4 cellular contexts compared by ENCODE assay signal in genomic region chr16:51103590-51103989, GRCh38.
TF ChIP-seq lines count a peak whose summit lies in the region.

No MANE protein-coding gene starts in this region.

TF ChIP-seq in GM23338, 12 proteins besides CTCF, POLR2A, EP300 and RAD21 (continued from another document):
- TF ChIP-seq, protein P1, sequence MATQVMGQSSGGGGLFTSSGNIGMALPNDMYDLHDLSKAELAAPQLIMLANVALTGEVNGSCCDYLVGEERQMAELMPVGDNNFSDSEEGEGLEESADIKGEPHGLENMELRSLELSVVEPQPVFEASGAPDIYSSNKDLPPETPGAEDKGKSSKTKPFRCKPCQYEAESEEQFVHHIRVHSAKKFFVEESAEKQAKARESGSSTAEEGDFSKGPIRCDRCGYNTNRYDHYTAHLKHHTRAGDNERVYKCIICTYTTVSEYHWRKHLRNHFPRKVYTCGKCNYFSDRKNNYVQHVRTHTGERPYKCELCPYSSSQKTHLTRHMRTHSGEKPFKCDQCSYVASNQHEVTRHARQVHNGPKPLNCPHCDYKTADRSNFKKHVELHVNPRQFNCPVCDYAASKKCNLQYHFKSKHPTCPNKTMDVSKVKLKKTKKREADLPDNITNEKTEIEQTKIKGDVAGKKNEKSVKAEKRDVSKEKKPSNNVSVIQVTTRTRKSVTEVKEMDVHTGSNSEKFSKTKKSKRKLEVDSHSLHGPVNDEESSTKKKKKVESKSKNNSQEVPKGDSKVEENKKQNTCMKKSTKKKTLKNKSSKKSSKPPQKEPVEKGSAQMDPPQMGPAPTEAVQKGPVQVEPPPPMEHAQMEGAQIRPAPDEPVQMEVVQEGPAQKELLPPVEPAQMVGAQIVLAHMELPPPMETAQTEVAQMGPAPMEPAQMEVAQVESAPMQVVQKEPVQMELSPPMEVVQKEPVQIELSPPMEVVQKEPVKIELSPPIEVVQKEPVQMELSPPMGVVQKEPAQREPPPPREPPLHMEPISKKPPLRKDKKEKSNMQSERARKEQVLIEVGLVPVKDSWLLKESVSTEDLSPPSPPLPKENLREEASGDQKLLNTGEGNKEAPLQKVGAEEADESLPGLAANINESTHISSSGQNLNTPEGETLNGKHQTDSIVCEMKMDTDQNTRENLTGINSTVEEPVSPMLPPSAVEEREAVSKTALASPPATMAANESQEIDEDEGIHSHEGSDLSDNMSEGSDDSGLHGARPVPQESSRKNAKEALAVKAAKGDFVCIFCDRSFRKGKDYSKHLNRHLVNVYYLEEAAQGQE (IDR thresholded peaks at IDR 0.05; ENCODE audit: unreplicated experiment), result peak; percentile 45
- TF ChIP-seq EZH2 (IDR thresholded peaks at IDR 0.05; ENCODE audit: low read depth, unreplicated experiment), result no peak
TF ChIP-seq in GM23338: peak in this region for 1.

TF ChIP-seq in Ishikawa, 13 proteins besides CTCF, POLR2A, EP300 and RAD21 (continued from another document):
- TF ChIP-seq, protein P1 (IDR thresholded peaks at IDR 0.05; ENCODE audit: low read depth), result peak; percentile 77

TF ChIP-seq in liver, 16 proteins besides CTCF, POLR2A, EP300 and RAD21 (continued from another document):
- TF ChIP-seq, protein P1 (IDR thresholded peaks at IDR 0.05), result peak; percentile 92

TF ChIP-seq in WTC11, 78 proteins besides CTCF, POLR2A, EP300 and RAD21 (continued from another document):
- TF ChIP-seq NFYB (CRISPR knock-in tag; conservative IDR thresholded peaks at IDR 0.05; ENCODE audit: low read depth) (no peak), SMAD3 (CRISPR knock-in tag; IDR thresholded peaks at IDR 0.05; ENCODE audit: borderline replicate concordance) (no peak), ZNF396 (CRISPR knock-in tag; IDR thresholded peaks at IDR 0.05; ENCODE audit: borderline replicate concordance) (no peak), TEAD1 (CRISPR knock-in tag; IDR thresholded peaks at IDR 0.05) (no peak), ZBTB21 (CRISPR knock-in tag; IDR thresholded peaks at IDR 0.05; ENCODE audit: borderline replicate concordance) (no peak), FOXJ3 (CRISPR knock-in tag; IDR thresholded peaks at IDR 0.05; ENCODE audit: borderline replicate concordance) (no peak), NR2C2 (CRISPR knock-in tag; IDR thresholded peaks at IDR 0.05) (no peak), PRRX2 (CRISPR knock-in tag; IDR thresholded peaks at IDR 0.05) (no peak), ZBTB43 (CRISPR knock-in tag; IDR thresholded peaks at IDR 0.05) (no peak), EMX1 (CRISPR knock-in tag; IDR thresholded peaks at IDR 0.05) (no peak), ARID4B (CRISPR knock-in tag; IDR thresholded peaks at IDR 0.05; ENCODE audit: borderline replicate concordance) (no peak), ELF4 (CRISPR knock-in tag; IDR thresholded peaks at IDR 0.05; ENCODE audit: low read depth) (no peak), JAZF1 (CRISPR knock-in tag; IDR thresholded peaks at IDR 0.05) (no peak)
- TF ChIP-seq, protein P2, sequence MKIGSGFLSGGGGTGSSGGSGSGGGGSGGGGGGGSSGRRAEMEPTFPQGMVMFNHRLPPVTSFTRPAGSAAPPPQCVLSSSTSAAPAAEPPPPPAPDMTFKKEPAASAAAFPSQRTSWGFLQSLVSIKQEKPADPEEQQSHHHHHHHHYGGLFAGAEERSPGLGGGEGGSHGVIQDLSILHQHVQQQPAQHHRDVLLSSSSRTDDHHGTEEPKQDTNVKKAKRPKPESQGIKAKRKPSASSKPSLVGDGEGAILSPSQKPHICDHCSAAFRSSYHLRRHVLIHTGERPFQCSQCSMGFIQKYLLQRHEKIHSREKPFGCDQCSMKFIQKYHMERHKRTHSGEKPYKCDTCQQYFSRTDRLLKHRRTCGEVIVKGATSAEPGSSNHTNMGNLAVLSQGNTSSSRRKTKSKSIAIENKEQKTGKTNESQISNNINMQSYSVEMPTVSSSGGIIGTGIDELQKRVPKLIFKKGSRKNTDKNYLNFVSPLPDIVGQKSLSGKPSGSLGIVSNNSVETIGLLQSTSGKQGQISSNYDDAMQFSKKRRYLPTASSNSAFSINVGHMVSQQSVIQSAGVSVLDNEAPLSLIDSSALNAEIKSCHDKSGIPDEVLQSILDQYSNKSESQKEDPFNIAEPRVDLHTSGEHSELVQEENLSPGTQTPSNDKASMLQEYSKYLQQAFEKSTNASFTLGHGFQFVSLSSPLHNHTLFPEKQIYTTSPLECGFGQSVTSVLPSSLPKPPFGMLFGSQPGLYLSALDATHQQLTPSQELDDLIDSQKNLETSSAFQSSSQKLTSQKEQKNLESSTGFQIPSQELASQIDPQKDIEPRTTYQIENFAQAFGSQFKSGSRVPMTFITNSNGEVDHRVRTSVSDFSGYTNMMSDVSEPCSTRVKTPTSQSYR (CRISPR knock-in tag; IDR thresholded peaks at IDR 0.05), result no peak
- TF ChIP-seq, protein P3, sequence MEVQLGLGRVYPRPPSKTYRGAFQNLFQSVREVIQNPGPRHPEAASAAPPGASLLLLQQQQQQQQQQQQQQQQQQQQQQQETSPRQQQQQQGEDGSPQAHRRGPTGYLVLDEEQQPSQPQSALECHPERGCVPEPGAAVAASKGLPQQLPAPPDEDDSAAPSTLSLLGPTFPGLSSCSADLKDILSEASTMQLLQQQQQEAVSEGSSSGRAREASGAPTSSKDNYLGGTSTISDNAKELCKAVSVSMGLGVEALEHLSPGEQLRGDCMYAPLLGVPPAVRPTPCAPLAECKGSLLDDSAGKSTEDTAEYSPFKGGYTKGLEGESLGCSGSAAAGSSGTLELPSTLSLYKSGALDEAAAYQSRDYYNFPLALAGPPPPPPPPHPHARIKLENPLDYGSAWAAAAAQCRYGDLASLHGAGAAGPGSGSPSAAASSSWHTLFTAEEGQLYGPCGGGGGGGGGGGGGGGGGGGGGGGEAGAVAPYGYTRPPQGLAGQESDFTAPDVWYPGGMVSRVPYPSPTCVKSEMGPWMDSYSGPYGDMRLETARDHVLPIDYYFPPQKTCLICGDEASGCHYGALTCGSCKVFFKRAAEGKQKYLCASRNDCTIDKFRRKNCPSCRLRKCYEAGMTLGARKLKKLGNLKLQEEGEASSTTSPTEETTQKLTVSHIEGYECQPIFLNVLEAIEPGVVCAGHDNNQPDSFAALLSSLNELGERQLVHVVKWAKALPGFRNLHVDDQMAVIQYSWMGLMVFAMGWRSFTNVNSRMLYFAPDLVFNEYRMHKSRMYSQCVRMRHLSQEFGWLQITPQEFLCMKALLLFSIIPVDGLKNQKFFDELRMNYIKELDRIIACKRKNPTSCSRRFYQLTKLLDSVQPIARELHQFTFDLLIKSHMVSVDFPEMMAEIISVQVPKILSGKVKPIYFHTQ (CRISPR knock-in tag; IDR thresholded peaks at IDR 0.05), result no peak
- TF ChIP-seq, protein P4, sequence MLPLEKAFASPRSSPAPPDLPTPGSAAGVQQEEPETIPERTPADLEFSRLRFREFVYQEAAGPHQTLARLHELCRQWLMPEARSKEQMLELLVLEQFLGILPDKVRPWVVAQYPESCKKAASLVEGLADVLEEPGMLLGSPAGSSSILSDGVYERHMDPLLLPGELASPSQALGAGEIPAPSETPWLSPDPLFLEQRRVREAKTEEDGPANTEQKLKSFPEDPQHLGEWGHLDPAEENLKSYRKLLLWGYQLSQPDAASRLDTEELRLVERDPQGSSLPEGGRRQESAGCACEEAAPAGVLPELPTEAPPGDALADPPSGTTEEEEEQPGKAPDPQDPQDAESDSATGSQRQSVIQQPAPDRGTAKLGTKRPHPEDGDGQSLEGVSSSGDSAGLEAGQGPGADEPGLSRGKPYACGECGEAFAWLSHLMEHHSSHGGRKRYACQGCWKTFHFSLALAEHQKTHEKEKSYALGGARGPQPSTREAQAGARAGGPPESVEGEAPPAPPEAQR (CRISPR knock-in tag; IDR thresholded peaks at IDR 0.05), result no peak
